Comparison of ENCODE assay signal across 8 cellular contexts in genomic region chr1:2314803-2315710, GRCh38.
DNase-seq lines count a peak whose midpoint lies in the region; ATAC-seq and TF ChIP-seq lines count a peak whose summit lies in the region.

No MANE protein-coding gene starts in this region.

- peaks cover 4% of the 10 kb centered on the region for H3K4me1 Mint-ChIP-seq in activated naive CD4-positive, alpha-beta T cell treated with anti-CD3 and anti-CD28 coated beads for 36 hours (ENCODE audit: low read depth)

- peak overlapping the region; percentile 34 for H3K4me3 Mint-ChIP-seq in activated naive CD4-positive, alpha-beta T cell treated with anti-CD3 and anti-CD28 coated beads for 36 hours

- no peak for TF ChIP-seq POLR2A in gastrocnemius medialis (IDR thresholded peaks at IDR 0.05)

- peak overlapping the region; percentile 62 for H3K4me3 ChIP-seq in cardiac muscle cell
- peak overlapping the region; percentile 49 to 57 (median 52) for H3K4me3 ChIP-seq in gastrocnemius medialis

- in situ Hi-C loops in gastrocnemius medialis (cut with MboI; ENCODE audit: low sequenced_read_pairs in 4 of 4) = loop anchor here in 2 of 4 donors (25.0 kb wide), 1 partner anchor 103 kb away; no protein-coding TSS in a partner anchor

- CTCF ChIA-PET in activated naive CD4-positive, alpha-beta T cell treated with anti-CD3 and anti-CD28 coated beads for 36 hours (lab: Charles Lee) = interaction anchor here (0.6 to 2.6 kb wide), 11 partner anchors 12 to 391 kb away, joined by 3 to 10 read pairs (median 4); partner anchors contain the start of gene FAAP20

- peak; percentile 19 to 34 for DNase-seq in NCI-H2081 (lab: John Stamatoyannopoulos, UW)
- no peak for DNase-seq in NCI-H2081 treated with DMSO at 0.1 percent for 48 hours (lab: John Stamatoyannopoulos, UW)
- DNase-seq in RPMI8226 = peak; percentile 44
- peak; percentile 54 for DNase-seq in activated naive CD4-positive, alpha-beta T cell treated with anti-CD3 and anti-CD28 coated beads for 36 hours
- peak; percentile 74 to 76 for DNase-seq in cardiac muscle cell (ENCODE audit: low read depth in 1 of 2, low spot score in 1 of 2)
- DNase-seq in gastrocnemius medialis = no peak
- no peak for DNase-seq in medulla oblongata (ENCODE audit: extremely low spot score)

- H3K4me1 ChIP-seq in cardiac muscle cell (ENCODE audit: low read depth) (peaks cover 27% of the 10 kb centered on the region), gastrocnemius medialis (peaks cover 17 to 18% of the 10 kb centered on the region in 2 donors)

- H3K27ac ChIP-seq in cardiac muscle cell (peak overlapping the region; percentile 95), gastrocnemius medialis (peak overlapping the region; percentile 61 to 72 (median 69))

- intact Hi-C loops in activated naive CD4-positive, alpha-beta T cell treated with anti-CD3 and anti-CD28 coated beads for 36 hours (cut with micrococcal nuclease) = loop anchor here (1.0 to 5.0 kb wide), 3 partner anchors 15 to 120 kb away; no protein-coding TSS in a partner anchor
- intact Hi-C loops in gastrocnemius medialis (cut with DNase I; ENCODE audit: low total_unique reads) = loop anchor here (1.0 to 5.0 kb wide), 4 partner anchors 67 to 120 kb away; no protein-coding TSS in a partner anchor

- H3K36me3 Mint-ChIP-seq in activated naive CD4-positive, alpha-beta T cell treated with anti-CD3 and anti-CD28 coated beads for 36 hours (ENCODE audit: low read depth) = no peaks in the 10 kb centered on the region

- peak overlapping the region; percentile 13 for H3K27ac Mint-ChIP-seq in activated naive CD4-positive, alpha-beta T cell treated with anti-CD3 and anti-CD28 coated beads for 36 hours

- H3K27me3 Mint-ChIP-seq in activated naive CD4-positive, alpha-beta T cell treated with anti-CD3 and anti-CD28 coated beads for 36 hours (ENCODE audit: low read depth) = no peaks in the 10 kb centered on the region

- H3K9me3 ChIP-seq in cardiac muscle cell (ENCODE audit: low read depth) (no peaks in the 10 kb centered on the region), gastrocnemius medialis (no peaks in the 10 kb centered on the region)

- TF ChIP-seq CTCF in cardiac muscle cell (IDR thresholded peaks at IDR 0.05; ENCODE audit: low read depth, low read length) = peak; percentile 54
- peak; percentile 51 to 98 (median 88) for TF ChIP-seq CTCF in gastrocnemius medialis (IDR thresholded peaks at IDR 0.05 in 4 of 5, conservative IDR thresholded peaks at IDR 0.05 in 1 of 5)

- ATAC-seq in gastrocnemius medialis (peak; percentile 32 to 41), GM18498 (IDR thresholded peaks at IDR 0.05; ENCODE audit: unreplicated experiment) (no peak)

- H3K27me3 ChIP-seq in cardiac muscle cell (no peaks in the 10 kb centered on the region), gastrocnemius medialis (peaks cover 0 to 17% (median 3%) of the 10 kb centered on the region in 3 donors)

- H3K36me3 ChIP-seq in cardiac muscle cell = no peaks in the 10 kb centered on the region
- no peaks in the 10 kb centered on the region for H3K36me3 ChIP-seq in gastrocnemius medialis

- H3K9me3 Mint-ChIP-seq in activated naive CD4-positive, alpha-beta T cell treated with anti-CD3 and anti-CD28 coated beads for 36 hours = no peaks in the 10 kb centered on the region

Comparison
In these comparisons a context has a peak if more than half of its experiments do, and no peak if none do; other contexts are left out.
1. DNase-seq: peak in NCI-H2081 (2 of 2), RPMI8226 (single experiment), activated naive CD4-positive, alpha-beta T cell treated with anti-CD3 and anti-CD28 coated beads for 36 hours (single experiment) and cardiac muscle cell (2 of 2); none in NCI-H2081 treated with DMSO at 0.1 percent for 48 hours (single experiment), gastrocnemius medialis (0 of 2) and medulla oblongata (single experiment).